ENCODE assay signal across 1 cellular context in the genomic region with DNA sequence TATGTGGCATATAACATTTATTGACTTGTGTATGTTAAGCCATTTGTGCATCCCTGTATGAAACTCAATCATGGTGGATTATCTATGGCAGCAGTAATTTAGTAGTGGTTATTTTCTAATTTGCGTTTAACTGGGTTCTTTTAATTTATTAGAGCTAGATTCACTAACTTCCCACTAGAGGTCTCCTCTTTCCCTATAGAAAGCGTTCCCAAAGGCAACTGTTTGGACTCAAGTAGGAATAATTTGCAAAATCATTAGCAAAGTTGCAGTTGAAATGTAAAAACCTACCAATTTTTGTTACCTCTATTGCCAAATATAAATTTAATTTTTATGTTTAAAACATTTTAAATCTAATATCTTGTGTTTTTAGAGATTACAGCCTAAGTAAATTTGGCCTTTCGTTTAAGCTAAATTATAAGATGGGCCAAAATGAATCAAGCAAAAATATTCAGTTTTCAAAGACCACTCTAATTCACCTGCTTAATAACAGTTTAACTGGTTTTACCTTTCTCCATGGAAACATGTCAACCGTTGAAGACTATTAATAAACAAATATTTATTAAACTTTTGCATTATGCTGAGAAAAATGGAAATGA.
TF ChIP-seq lines count a peak whose summit lies in the region.

No MANE protein-coding gene starts in this region.

TF ChIP-seq in HepG2, 621 proteins besides CTCF, POLR2A, EP300 and RAD21 (continued from another document):
- TF ChIP-seq, protein P1, sequence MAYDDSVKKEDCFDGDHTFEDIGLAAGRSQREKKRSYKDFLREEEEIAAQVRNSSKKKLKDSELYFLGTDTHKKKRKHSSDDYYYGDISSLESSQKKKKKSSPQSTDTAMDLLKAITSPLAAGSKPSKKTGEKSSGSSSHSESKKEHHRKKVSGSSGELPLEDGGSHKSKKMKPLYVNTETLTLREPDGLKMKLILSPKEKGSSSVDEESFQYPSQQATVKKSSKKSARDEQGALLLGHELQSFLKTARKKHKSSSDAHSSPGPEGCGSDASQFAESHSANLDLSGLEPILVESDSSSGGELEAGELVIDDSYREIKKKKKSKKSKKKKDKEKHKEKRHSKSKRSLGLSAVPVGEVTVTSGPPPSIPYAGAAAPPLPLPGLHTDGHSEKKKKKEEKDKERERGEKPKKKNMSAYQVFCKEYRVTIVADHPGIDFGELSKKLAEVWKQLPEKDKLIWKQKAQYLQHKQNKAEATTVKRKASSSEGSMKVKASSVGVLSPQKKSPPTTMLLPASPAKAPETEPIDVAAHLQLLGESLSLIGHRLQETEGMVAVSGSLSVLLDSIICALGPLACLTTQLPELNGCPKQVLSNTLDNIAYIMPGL (CRISPR knock-in tag; IDR thresholded peaks at IDR 0.05; ENCODE audit: borderline replicate concordance in 1 of 2, low read depth in 1 of 2) = 0 out of 4 replicates have a peak, but pooled peaks of 1 of the 2 experiments have one; percentile 24
- TF ChIP-seq SCMH1 (CRISPR knock-in tag; IDR thresholded peaks at IDR 0.05; ENCODE audit: borderline replicate concordance) = no peak
